In genomic region chr11:10875430-10876021, GRCh38 we compare ENCODE assay signal across 14 cellular contexts.
"Had no signal": no experiment of that assay in that cellular context is flagged by ENCODE, and none has a peak within 500 bp of the region (broad histone marks: within the 10 kb centered on the region; RNA-seq: fewer than 3 reads in every experiment).

No MANE protein-coding gene starts in this region.

- H3K4me2 ChIP-seq: smooth muscle cell had no signal

- DNase-seq: activated CD4-positive, alpha-beta memory T cell treated with anti-CD3 and anti-CD28 coated beads for 36 hours; activated CD8-positive, alpha-beta memory T cell treated with anti-CD3 and anti-CD28 coated beads, Interleukin-2, amount 10 ng/mL, durations not matched to agents 7 days and 5 days; activated naive CD4-positive, alpha-beta T cell treated with anti-CD3 and anti-CD28 coated beads, Interleukin-2, amount 10 ng/mL, durations not matched to agents 7 days and 5 days; activated T-cell treated with anti-CD3 and anti-CD28 coated beads, Interleukin-2, amount 50 U/mL, for 1 hour; dorsolateral prefrontal cortex; esophagus squamous epithelium; immature natural killer cell; right lobe of liver; stimulated activated naive CD8-positive, alpha-beta T cell treated with anti-CD3 and anti-CD28 coated beads, Interleukin-15, Interleukin-2, amounts not matched to agents 100 U/mL and 50 U/mL, for 24 hours; WERI-Rb-1 had no signal

- H3K4me1 ChIP-seq: right lobe of liver had no signal

- H3K27me3 Mint-ChIP-seq: activated CD4-positive, alpha-beta memory T cell treated with anti-CD3 and anti-CD28 coated beads for 36 hours; activated CD8-positive, alpha-beta memory T cell treated with anti-CD3 and anti-CD28 coated beads, Interleukin-2, amount 10 ng/mL, durations not matched to agents 7 days and 5 days; activated naive CD4-positive, alpha-beta T cell treated with anti-CD3 and anti-CD28 coated beads, Interleukin-2, amount 10 ng/mL, durations not matched to agents 7 days and 5 days; type B pancreatic cell had no signal

- ATAC-seq: activated CD8-positive, alpha-beta memory T cell treated with anti-CD3 and anti-CD28 coated beads, Interleukin-2, amount 10 ng/mL, durations not matched to agents 7 days and 5 days; right lobe of liver; stimulated activated naive CD8-positive, alpha-beta T cell treated with anti-CD3 and anti-CD28 coated beads, Interleukin-15, Interleukin-2, amounts not matched to agents 100 U/mL and 50 U/mL, for 24 hours had no signal

- H3K9me3 ChIP-seq: right lobe of liver had no signal

- H3K4me3 Mint-ChIP-seq: activated CD4-positive, alpha-beta memory T cell treated with anti-CD3 and anti-CD28 coated beads for 36 hours; activated CD8-positive, alpha-beta memory T cell treated with anti-CD3 and anti-CD28 coated beads, Interleukin-2, amount 10 ng/mL, durations not matched to agents 7 days and 5 days; activated naive CD4-positive, alpha-beta T cell treated with anti-CD3 and anti-CD28 coated beads, Interleukin-2, amount 10 ng/mL, durations not matched to agents 7 days and 5 days; immature natural killer cell; T-helper 1 cell treated with Interleukin-12 subunit alpha and Interleukin-12 subunit beta and Interleukin-4 antibody, amounts not matched to agents 30 μg/mL and 1 μg/mL, for 36 hours; type B pancreatic cell had no signal

- H3K27me3 ChIP-seq: dorsolateral prefrontal cortex, esophagus squamous epithelium, right lobe of liver had no signal

- H3K27ac Mint-ChIP-seq: activated CD4-positive, alpha-beta memory T cell treated with anti-CD3 and anti-CD28 coated beads for 36 hours; activated CD8-positive, alpha-beta memory T cell treated with anti-CD3 and anti-CD28 coated beads, Interleukin-2, amount 10 ng/mL, durations not matched to agents 7 days and 5 days; activated naive CD4-positive, alpha-beta T cell treated with anti-CD3 and anti-CD28 coated beads, Interleukin-2, amount 10 ng/mL, durations not matched to agents 7 days and 5 days; immature natural killer cell; T-helper 1 cell treated with Interleukin-12 subunit alpha and Interleukin-12 subunit beta and Interleukin-4 antibody, amounts not matched to agents 30 μg/mL and 1 μg/mL, for 36 hours; type B pancreatic cell had no signal

- FAIRE-seq: astrocyte had no signal

- H3K36me3 ChIP-seq: esophagus squamous epithelium, right lobe of liver, WERI-Rb-1 had no signal

- H3K27ac ChIP-seq: esophagus squamous epithelium, right lobe of liver, WERI-Rb-1 had no signal

- H3K4me3 ChIP-seq: dorsolateral prefrontal cortex, esophagus squamous epithelium, right lobe of liver, smooth muscle cell had no signal
